In the genomic region with DNA sequence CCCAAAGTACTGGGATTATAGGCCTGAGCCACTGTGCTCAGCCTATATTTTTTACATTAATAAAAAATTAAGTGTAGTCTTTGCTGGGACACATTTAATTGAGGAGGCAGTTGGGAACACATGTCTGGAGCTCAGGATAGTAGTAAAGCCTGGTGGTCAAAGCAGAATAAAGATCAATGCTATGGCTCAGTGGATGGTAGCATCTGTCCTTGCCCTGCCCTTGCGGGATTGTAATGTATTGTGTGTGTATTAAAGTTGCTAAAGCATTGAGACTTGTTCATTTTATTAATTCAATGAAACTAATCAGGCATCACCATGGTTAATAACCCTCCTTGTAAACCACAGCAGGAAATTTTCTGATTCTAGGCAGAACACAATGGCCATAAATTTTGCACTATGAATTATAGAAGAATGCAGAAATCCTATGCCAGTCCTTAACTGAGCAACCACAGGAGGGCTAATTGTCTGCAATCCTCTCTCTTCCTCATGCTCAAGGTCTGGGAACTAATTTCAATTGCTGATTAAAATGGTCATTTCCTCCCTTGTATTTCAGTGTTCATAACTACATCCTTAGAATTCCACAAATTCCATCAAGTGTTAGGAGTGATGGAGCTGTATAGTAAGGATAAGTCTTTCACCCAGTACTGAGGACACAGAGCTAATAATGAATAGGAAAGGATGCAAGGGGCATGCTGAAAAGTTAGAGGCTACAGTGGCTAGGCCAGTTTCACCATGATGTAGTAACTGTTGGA, we compare ENCODE assay signal across 13 cellular contexts.
DNase-seq lines count a peak whose midpoint lies in the region; ATAC-seq and TF ChIP-seq lines count a peak whose summit lies in the region.
"Had no signal": no experiment of that assay in that cellular context is flagged by ENCODE, and none has a peak within 500 bp of the region (broad histone marks: within the 10 kb centered on the region; RNA-seq: fewer than 3 reads in every experiment).

No MANE protein-coding gene starts in this region.

- H3K4me1 ChIP-seq in right lobe of liver = no peaks in the 10 kb centered on the region
- H3K4me1 ChIP-seq: ascending aorta had no signal

- ATAC-seq in effector memory CD8-positive, alpha-beta T cell (replicated peaks) = no peak
- ATAC-seq in right lobe of liver = no peak
- ATAC-seq: natural killer cell treated with Interleukin-12 subunit alpha and Interleukin-12 subunit beta and Interleukin-15 and Interleukin-18, amount 100 ng/mL, for 72 hours had no signal

- no peak for TF ChIP-seq POLR2A in right lobe of liver (IDR thresholded peaks at IDR 0.05)

- no peak overlapping the region for H3K4me3 ChIP-seq in right lobe of liver
- H3K4me3 ChIP-seq: ascending aorta had no signal

- H3K27ac Mint-ChIP-seq in mesothelial cell of epicardium = peak overlapping the region; percentile 75
- no peak overlapping the region for H3K27ac Mint-ChIP-seq in effector memory CD8-positive, alpha-beta T cell
- H3K27ac Mint-ChIP-seq: activated T-cell treated with anti-CD3 and anti-CD28 coated beads, Interleukin-2, amount 50 U/mL, for 24 hours; natural killer cell treated with Interleukin-12 subunit alpha and Interleukin-12 subunit beta and Interleukin-15 and Interleukin-18, amount 100 ng/mL, for 72 hours had no signal

- H3K27me3 ChIP-seq in right lobe of liver = no peaks in the 10 kb centered on the region
- H3K27me3 ChIP-seq: ascending aorta had no signal

- TF ChIP-seq CTCF in mesothelial cell of epicardium (IDR thresholded peaks at IDR 0.05; ENCODE audit: unreplicated experiment) = no peak
- no peak for TF ChIP-seq CTCF in right lobe of liver (IDR thresholded peaks at IDR 0.05)

- intact Hi-C loops in right lobe of liver (cut with DNase I) = no loop called here

- H3K27me3 Mint-ChIP-seq in mesothelial cell of epicardium (ENCODE audit: low read depth) = no peaks in the 10 kb centered on the region
- H3K27me3 Mint-ChIP-seq in effector memory CD8-positive, alpha-beta T cell = no peaks in the 10 kb centered on the region

- peaks cover 2% of the 10 kb centered on the region for H3K36me3 Mint-ChIP-seq in mesothelial cell of epicardium
- H3K36me3 Mint-ChIP-seq in effector memory CD8-positive, alpha-beta T cell (ENCODE audit: insufficient read depth) = no peaks in the 10 kb centered on the region
- H3K36me3 Mint-ChIP-seq: natural killer cell treated with Interleukin-12 subunit alpha and Interleukin-12 subunit beta and Interleukin-15 and Interleukin-18, amount 100 ng/mL, for 72 hours had no signal

- no peak overlapping the region for H3K27ac ChIP-seq in right lobe of liver
- H3K27ac ChIP-seq: ascending aorta had no signal

- H3K4me1 Mint-ChIP-seq in mesothelial cell of epicardium = peaks cover 17% of the 10 kb centered on the region
- no peaks in the 10 kb centered on the region for H3K4me1 Mint-ChIP-seq in effector memory CD8-positive, alpha-beta T cell (ENCODE audit: low read depth in 2 of 2)

- 46% methylated on average over 1 of the region's 1 CpG for WGBS in right lobe of liver (ENCODE audit: insufficient coverage, low coverage, low lambda C conversion rate, missing lambda C conversion rate)

- H3K4me3 Mint-ChIP-seq in mesothelial cell of epicardium = no peak overlapping the region
- no peak overlapping the region for H3K4me3 Mint-ChIP-seq in effector memory CD8-positive, alpha-beta T cell
- H3K4me3 Mint-ChIP-seq: activated T-cell treated with anti-CD3 and anti-CD28 coated beads, Interleukin-2, amount 50 U/mL, for 24 hours; natural killer cell treated with Interleukin-12 subunit alpha and Interleukin-12 subunit beta and Interleukin-15 and Interleukin-18, amount 100 ng/mL, for 72 hours had no signal

- DNase-seq in EH (ENCODE audit: low read depth) = peak; percentile 97
- DNase-seq in LHCN-M2 (ENCODE audit: low read depth) = peak; percentile 29
- DNase-seq in fibroblast of gingiva (ENCODE audit: low read depth) = peak; percentile 56
- DNase-seq in mesothelial cell of epicardium (ENCODE audit: low spot score in 2 of 2, unreplicated experiment in 2 of 2) = no peak
- no peak for DNase-seq in effector memory CD8-positive, alpha-beta T cell
- no peak for DNase-seq in NCI-H446 treated with DMSO at 0.1 percent for 48 hours (lab: John Stamatoyannopoulos, UW)
- no peak for DNase-seq in right lobe of liver
- no peak for DNase-seq in globus pallidus (ENCODE audit: low spot score)
- DNase-seq: activated CD4-positive, CD25-positive, alpha-beta regulatory T cell treated with anti-CD3 and anti-CD28 coated beads, Interleukin-2, amount 50 U/mL, for 72 hours; activated T-cell treated with anti-CD3 and anti-CD28 coated beads, Interleukin-2, amount 50 U/mL, for 24 hours; NCI-H1436 treated with DMSO at 0.1 percent for 48 hours had no signal

- H3K9me3 ChIP-seq in right lobe of liver = no peaks in the 10 kb centered on the region
- H3K9me3 ChIP-seq: ascending aorta had no signal

- H3K9me3 Mint-ChIP-seq in mesothelial cell of epicardium = peaks cover 17% of the 10 kb centered on the region
- H3K9me3 Mint-ChIP-seq in effector memory CD8-positive, alpha-beta T cell = no peaks in the 10 kb centered on the region
- H3K9me3 Mint-ChIP-seq: activated T-cell treated with anti-CD3 and anti-CD28 coated beads, Interleukin-2, amount 50 U/mL, for 24 hours; natural killer cell treated with Interleukin-12 subunit alpha and Interleukin-12 subunit beta and Interleukin-15 and Interleukin-18, amount 100 ng/mL, for 72 hours had no signal

- H3K36me3 ChIP-seq in right lobe of liver = no peaks in the 10 kb centered on the region
- H3K36me3 ChIP-seq: ascending aorta had no signal

Comparison
In these comparisons a context has a peak if more than half of its experiments do, and no peak if none do; other contexts are left out.
1. DNase-seq: peak in EH (single experiment), LHCN-M2 (single experiment) and fibroblast of gingiva (single experiment); none in mesothelial cell of epicardium (0 of 2), effector memory CD8-positive, alpha-beta T cell (0 of 3), NCI-H446 treated with DMSO at 0.1 percent for 48 hours (single experiment), right lobe of liver (0 of 3) and globus pallidus (single experiment).